In the genomic region with DNA sequence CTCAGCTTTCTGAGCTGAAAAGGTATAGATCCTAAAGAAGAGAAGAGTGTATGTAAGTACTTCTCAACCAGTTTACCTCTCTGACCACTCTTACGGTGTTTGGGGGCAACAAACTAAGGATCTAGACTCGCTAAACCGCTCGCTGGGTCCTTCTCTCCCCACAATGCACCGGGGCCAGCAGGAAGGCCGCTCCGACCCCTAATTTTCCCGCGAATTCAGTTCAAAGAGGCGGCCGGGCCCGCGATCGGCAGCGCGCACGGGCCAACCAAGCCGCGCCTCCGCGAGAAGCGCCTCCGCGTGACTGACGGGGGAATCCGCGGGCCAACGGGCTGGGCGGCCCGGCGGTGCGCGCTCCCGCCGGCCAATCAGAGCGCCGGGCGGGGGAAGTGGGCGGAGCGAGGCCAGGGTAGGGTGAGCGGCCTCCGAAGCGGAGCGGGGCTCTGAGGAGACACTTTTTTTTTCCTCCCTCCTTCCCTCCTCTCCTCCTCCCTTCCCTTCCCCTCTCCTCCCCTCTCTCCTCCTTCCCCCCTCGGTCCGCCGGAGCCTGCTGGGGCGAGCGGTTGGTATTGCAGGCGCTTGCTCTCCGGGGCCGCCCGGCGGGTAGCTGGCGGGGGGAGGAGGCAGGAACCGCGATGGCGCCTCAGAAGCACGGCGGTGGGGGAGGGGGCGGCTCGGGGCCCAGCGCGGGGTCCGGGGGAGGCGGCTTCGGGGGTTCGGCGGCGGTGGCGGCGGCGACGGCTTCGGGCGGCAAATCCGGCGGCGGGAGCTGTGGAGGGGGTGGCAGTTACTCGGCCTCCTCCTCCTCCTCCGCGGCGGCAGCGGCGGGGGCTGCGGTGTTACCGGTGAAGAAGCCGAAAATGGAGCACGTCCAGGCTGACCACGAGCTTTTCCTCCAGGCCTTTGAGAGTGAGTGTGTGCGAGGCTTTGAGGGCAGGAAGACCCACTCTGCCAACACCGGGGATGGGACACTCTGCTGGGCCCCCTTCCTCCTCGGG, we compare ENCODE assay signal across 8 cellular contexts. TPM values are rescaled to one million over a fixed set of nuclear protein-coding genes. Genes with fewer than 3 reads are reported as not detected.
DNase-seq lines count a peak whose midpoint lies in the region; ATAC-seq and TF ChIP-seq lines count a peak whose summit lies in the region.
"Not testable (repeated sequence)": the region's sequence is repeated elsewhere in the genome, so short reads cannot be mapped to it uniquely, and the experiment has no call there.

SUZ12 (plus strand) TSS at position 393 of the 995 bp plus-strand sequence; CDS start at position 633, 240 bp downstream.

- POLR2A ChIA-PET in BJ (lab: Charles Lee), result not testable (repeated sequence)

- CTCF ChIA-PET in BJ (lab: Yijun Ruan, JAX), result not testable (repeated sequence)

- ATAC-seq in GM19328 (IDR thresholded peaks at IDR 0.05; ENCODE audit: unreplicated experiment), result peak; percentile 92
- peak; percentile 82 for ATAC-seq in HG03457 (IDR thresholded peaks at IDR 0.05; ENCODE audit: unreplicated experiment)
- peak; percentile 97 for ATAC-seq in left colon

- H3K36me3 ChIP-seq in BJ (ENCODE audit: control insufficient read depth, insufficient read depth, low read length), result not testable (repeated sequence)

- not testable (repeated sequence) for H3K27me3 ChIP-seq in BJ (ENCODE audit: control insufficient read depth, insufficient read depth, low read length)

- peak within 1 kb of the TSS; percentile 69 for H3K27ac ChIP-seq in cingulate gyrus (ENCODE audit: low read depth, low read length)

- intact Hi-C loops in left colon (cut with DNase I, micrococcal nuclease), result not testable (repeated sequence)

- DNase-seq in BJ (ENCODE audit: low read depth) (peak; percentile 53), NCI-H526 (lab: John Stamatoyannopoulos, UW) (peak; percentile 69 to 90), left colon (peak; percentile 80 to 89)
- peak; percentile 79 to 82 for DNase-seq in activated CD4-positive, alpha-beta T cell treated with anti-CD3 and anti-CD28 coated beads for 4 hours
- peak; percentile 34 to 65 for DNase-seq in stimulated activated CD4-positive, alpha-beta T cell treated with anti-CD3 and anti-CD28 coated beads, Interleukin-1b, Interleukin-23, amount 100 ng/mL, for 1 hour (ENCODE audit: low read depth in 2 of 2)

- peak within 1 kb of the TSS; percentile 77 for H3K4me3 ChIP-seq in BJ (ENCODE audit: low read depth, low read length)

- not testable (repeated sequence) for TF ChIP-seq CTCF in BJ (IDR thresholded peaks at IDR 0.05; ENCODE audit: insufficient read depth, low read depth, low read length)

RNA-seq across cellular contexts. Expression of gene SUZ12, which starts in this region (rescaled TPM):
- 4.7 and 10.9 TPM in 2 replicates for polyA plus RNA-seq in BJ (2011; rRNA removed)
- polyA minus RNA-seq in BJ (2011; rRNA and poly(A)+ RNA removed), result 3.3 and 4.8 TPM in 2 replicates
- 10 to 100 TPM; 21.7 to 23.0 TPM for total RNA-seq in left colon

Comparison
In these comparisons a context has a peak if more than half of its experiments do, and no peak if none do; other contexts are left out.
1. Peak in every context shown above with its lines: DNase-seq, ATAC-seq, H3K4me3 ChIP-seq and H3K27ac ChIP-seq.